In the genomic region with DNA sequence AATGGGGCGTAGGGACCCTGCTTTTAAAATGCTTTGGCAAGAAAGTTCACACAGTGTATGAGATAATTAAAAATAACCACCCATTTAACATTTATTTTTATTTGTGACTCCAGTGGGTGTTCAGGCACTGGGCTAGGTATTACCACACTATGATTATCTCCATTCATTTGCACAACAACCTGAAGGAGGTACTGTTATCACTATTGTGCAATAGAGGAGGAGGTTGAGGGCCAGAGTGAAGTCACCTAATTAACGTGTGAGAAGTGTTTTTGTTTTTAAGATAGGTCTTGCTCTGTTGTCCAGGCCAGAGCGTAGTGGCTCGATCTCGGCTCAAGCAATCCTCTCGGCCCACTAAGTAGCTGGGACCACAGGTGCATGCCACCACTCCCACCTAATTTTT, we compare ENCODE assay signal across 1 cellular context.
TF ChIP-seq lines count a peak whose summit lies in the region.

No MANE protein-coding gene starts in this region.

TF ChIP-seq in HCT116, 20 proteins besides CTCF, POLR2A, EP300 and RAD21 (continued from another document):
- TF ChIP-seq, protein P1, sequence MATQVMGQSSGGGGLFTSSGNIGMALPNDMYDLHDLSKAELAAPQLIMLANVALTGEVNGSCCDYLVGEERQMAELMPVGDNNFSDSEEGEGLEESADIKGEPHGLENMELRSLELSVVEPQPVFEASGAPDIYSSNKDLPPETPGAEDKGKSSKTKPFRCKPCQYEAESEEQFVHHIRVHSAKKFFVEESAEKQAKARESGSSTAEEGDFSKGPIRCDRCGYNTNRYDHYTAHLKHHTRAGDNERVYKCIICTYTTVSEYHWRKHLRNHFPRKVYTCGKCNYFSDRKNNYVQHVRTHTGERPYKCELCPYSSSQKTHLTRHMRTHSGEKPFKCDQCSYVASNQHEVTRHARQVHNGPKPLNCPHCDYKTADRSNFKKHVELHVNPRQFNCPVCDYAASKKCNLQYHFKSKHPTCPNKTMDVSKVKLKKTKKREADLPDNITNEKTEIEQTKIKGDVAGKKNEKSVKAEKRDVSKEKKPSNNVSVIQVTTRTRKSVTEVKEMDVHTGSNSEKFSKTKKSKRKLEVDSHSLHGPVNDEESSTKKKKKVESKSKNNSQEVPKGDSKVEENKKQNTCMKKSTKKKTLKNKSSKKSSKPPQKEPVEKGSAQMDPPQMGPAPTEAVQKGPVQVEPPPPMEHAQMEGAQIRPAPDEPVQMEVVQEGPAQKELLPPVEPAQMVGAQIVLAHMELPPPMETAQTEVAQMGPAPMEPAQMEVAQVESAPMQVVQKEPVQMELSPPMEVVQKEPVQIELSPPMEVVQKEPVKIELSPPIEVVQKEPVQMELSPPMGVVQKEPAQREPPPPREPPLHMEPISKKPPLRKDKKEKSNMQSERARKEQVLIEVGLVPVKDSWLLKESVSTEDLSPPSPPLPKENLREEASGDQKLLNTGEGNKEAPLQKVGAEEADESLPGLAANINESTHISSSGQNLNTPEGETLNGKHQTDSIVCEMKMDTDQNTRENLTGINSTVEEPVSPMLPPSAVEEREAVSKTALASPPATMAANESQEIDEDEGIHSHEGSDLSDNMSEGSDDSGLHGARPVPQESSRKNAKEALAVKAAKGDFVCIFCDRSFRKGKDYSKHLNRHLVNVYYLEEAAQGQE (IDR thresholded peaks at IDR 0.05; ENCODE audit: low read depth): no peak
- TF ChIP-seq CEBPB (IDR thresholded peaks at IDR 0.05; ENCODE audit: low read depth): peak; percentile 65
